Comparison of ENCODE assay signal across 15 cellular contexts in genomic region chr5:72151646-72152045, GRCh38. TPM values are rescaled to one million over a fixed set of nuclear protein-coding genes. Genes with fewer than 3 reads are reported as not detected.
A peak's percentile ranks its signal among the peaks of the same experiment; 100 is the strongest.
DNase-seq lines count a peak whose midpoint lies in the region; ATAC-seq and TF ChIP-seq lines count a peak whose summit lies in the region.
"Had no signal": no experiment of that assay in that cellular context is flagged by ENCODE, and none has a peak within 500 bp of the region (broad histone marks: within the 10 kb centered on the region; RNA-seq: fewer than 3 reads in every experiment).

No MANE protein-coding gene starts in this region.

- H3K36me3 Mint-ChIP-seq in neural crest cell (ENCODE audit: low read depth), result peaks cover 24% of the 10 kb centered on the region
- no peaks in the 10 kb centered on the region for H3K36me3 Mint-ChIP-seq in activated CD4-positive, alpha-beta T cell treated with anti-CD3 and anti-CD28 coated beads, Interleukin-2, amount 10 ng/mL, durations not matched to agents 24 days and 14 days (ENCODE audit: low read depth)
- H3K36me3 Mint-ChIP-seq: stimulated activated effector memory CD8-positive, alpha-beta T cell treated with anti-CD3 and anti-CD28 coated beads, Interleukin-12 subunit alpha, Interleukin-12 subunit beta, amount 100 ng/mL, for 72 hours had no signal

- H3K9me3 ChIP-seq in esophagus squamous epithelium, result no peaks in the 10 kb centered on the region
- H3K9me3 ChIP-seq in transverse colon, result no peaks in the 10 kb centered on the region
- H3K9me3 ChIP-seq: BLaER1 had no signal

- no peaks in the 10 kb centered on the region for H3K27me3 Mint-ChIP-seq in neural crest cell (ENCODE audit: low read depth)
- H3K27me3 Mint-ChIP-seq in activated CD4-positive, alpha-beta T cell treated with anti-CD3 and anti-CD28 coated beads, Interleukin-2, amount 10 ng/mL, durations not matched to agents 24 days and 14 days, result peaks cover 17% of the 10 kb centered on the region

- intact Hi-C loops in esophagus squamous epithelium (cut with DNase I), result no loop called here
- intact Hi-C loops in transverse colon (cut with DNase I; ENCODE audit: low total_unique reads), result no loop called here
- intact Hi-C loops in activated CD4-positive, alpha-beta T cell treated with anti-CD3 and anti-CD28 coated beads, Interleukin-2, amount 10 ng/mL, durations not matched to agents 24 days and 14 days (cut with micrococcal nuclease), result no loop called here

- H3K4me1 ChIP-seq in esophagus squamous epithelium, result peaks cover 4 to 66% (median 32%) of the 10 kb centered on the region in 3 donors
- peaks cover 0 to 18% (median 1%) of the 10 kb centered on the region in 4 donors for H3K4me1 ChIP-seq in transverse colon
- H3K4me1 ChIP-seq: BLaER1 had no signal

- no peaks in the 10 kb centered on the region for H3K27me3 ChIP-seq in esophagus squamous epithelium
- no peaks in the 10 kb centered on the region for H3K27me3 ChIP-seq in transverse colon
- H3K27me3 ChIP-seq: BLaER1, heart left ventricle had no signal

- TF ChIP-seq CTCF in esophagus squamous epithelium (IDR thresholded peaks at IDR 0.05) (no peak), neural crest cell (conservative IDR thresholded peaks at IDR 0.05) (no peak), transverse colon (IDR thresholded peaks at IDR 0.05) (no peak)

- H3K27ac ChIP-seq in esophagus squamous epithelium, result peak overlapping the region in 3 of 4 donors; percentile 60 to 81 (median 76)
- peak overlapping the region; percentile 14 to 62 (median 42) for H3K27ac ChIP-seq in transverse colon
- H3K27ac ChIP-seq: BLaER1 had no signal

- in situ Hi-C loops in transverse colon (cut with MboI; ENCODE audit: low pct_ligation_motif_present in 1 of 4, low pct_unique_long_range_greater_than_20kb in 1 of 4, low sequenced_read_pairs in 3 of 4), result no loop called here

- ATAC-seq in GM21526 (IDR thresholded peaks at IDR 0.05; ENCODE audit: low FRiP score, unreplicated experiment), result no peak
- ATAC-seq: activated CD8-positive, alpha-beta T cell treated with anti-CD3 and anti-CD28 coated beads, Interleukin-2, amount 10 ng/mL, durations not matched to agents 7 days and 5 days; stimulated activated effector memory CD8-positive, alpha-beta T cell treated with anti-CD3 and anti-CD28 coated beads, Interleukin-12 subunit alpha, Interleukin-12 subunit beta, amount 100 ng/mL, for 72 hours had no signal

- no peak overlapping the region for H3K4me3 ChIP-seq in esophagus squamous epithelium
- no peak overlapping the region for H3K4me3 ChIP-seq in transverse colon
- H3K4me3 ChIP-seq: BLaER1, GM23338, heart left ventricle had no signal

- no peaks in the 10 kb centered on the region for H3K9me3 Mint-ChIP-seq in neural crest cell
- H3K9me3 Mint-ChIP-seq in activated CD4-positive, alpha-beta T cell treated with anti-CD3 and anti-CD28 coated beads, Interleukin-2, amount 10 ng/mL, durations not matched to agents 24 days and 14 days, result no peaks in the 10 kb centered on the region
- H3K9me3 Mint-ChIP-seq: GM23338; stimulated activated effector memory CD8-positive, alpha-beta T cell treated with anti-CD3 and anti-CD28 coated beads, Interleukin-12 subunit alpha, Interleukin-12 subunit beta, amount 100 ng/mL, for 72 hours had no signal

- H3K36me3 ChIP-seq in esophagus squamous epithelium (no peaks in the 10 kb centered on the region), transverse colon (no peaks in the 10 kb centered on the region)

- H3K4me1 Mint-ChIP-seq in neural crest cell, result peaks cover 80% of the 10 kb centered on the region
- no peaks in the 10 kb centered on the region for H3K4me1 Mint-ChIP-seq in activated CD4-positive, alpha-beta T cell treated with anti-CD3 and anti-CD28 coated beads, Interleukin-2, amount 10 ng/mL, durations not matched to agents 24 days and 14 days
- H3K4me1 Mint-ChIP-seq: stimulated activated effector memory CD8-positive, alpha-beta T cell treated with anti-CD3 and anti-CD28 coated beads, Interleukin-12 subunit alpha, Interleukin-12 subunit beta, amount 100 ng/mL, for 72 hours had no signal

- 42 to 64% methylated on average over 1 of the region's 1 CpG for WGBS in esophagus squamous epithelium, 2 donors
- WGBS in transverse colon (ENCODE audit: low coverage in 1 of 2), 2 donors, result 52 to 63% methylated on average over 1 of the region's 1 CpG

- peak overlapping the region; percentile 1 for H3K27ac Mint-ChIP-seq in neural crest cell (ENCODE audit: unreplicated experiment)
- H3K27ac Mint-ChIP-seq in activated CD4-positive, alpha-beta T cell treated with anti-CD3 and anti-CD28 coated beads, Interleukin-2, amount 10 ng/mL, durations not matched to agents 24 days and 14 days, result no peak overlapping the region
- H3K27ac Mint-ChIP-seq: activated CD8-positive, alpha-beta T cell treated with anti-CD3 and anti-CD28 coated beads, Interleukin-2, amount 10 ng/mL, durations not matched to agents 7 days and 5 days; stimulated activated effector memory CD8-positive, alpha-beta T cell treated with anti-CD3 and anti-CD28 coated beads, Interleukin-12 subunit alpha, Interleukin-12 subunit beta, amount 100 ng/mL, for 72 hours had no signal

- TF ChIP-seq EP300 in transverse colon (IDR thresholded peaks at IDR 0.05; ENCODE audit: low read depth), result no peak

- no peak overlapping the region for H3K4me3 Mint-ChIP-seq in neural crest cell
- no peak overlapping the region for H3K4me3 Mint-ChIP-seq in activated CD4-positive, alpha-beta T cell treated with anti-CD3 and anti-CD28 coated beads, Interleukin-2, amount 10 ng/mL, durations not matched to agents 24 days and 14 days
- H3K4me3 Mint-ChIP-seq: activated CD8-positive, alpha-beta T cell treated with anti-CD3 and anti-CD28 coated beads, Interleukin-2, amount 10 ng/mL, durations not matched to agents 7 days and 5 days; GM23338; stimulated activated effector memory CD8-positive, alpha-beta T cell treated with anti-CD3 and anti-CD28 coated beads, Interleukin-12 subunit alpha, Interleukin-12 subunit beta, amount 100 ng/mL, for 72 hours had no signal

- no peak for TF ChIP-seq POLR2A in esophagus squamous epithelium (IDR thresholded peaks at IDR 0.05)
- no peak for TF ChIP-seq POLR2A in transverse colon (IDR thresholded peaks at IDR 0.05)

- DNase-seq in OCI-M1 (lab: John Stamatoyannopoulos, UW) (peak; percentile 29), esophagus squamous epithelium (lab: John Stamatoyannopoulos, UW) (no peak), neural crest cell (ENCODE audit: low read depth, low spot score) (no peak), transverse colon (no peak)
- no peak for DNase-seq in stimulated activated naive CD4-positive, alpha-beta T cell (lab: John Stamatoyannopoulos, UW)
- no peak for DNase-seq in activated CD4-positive, alpha-beta T cell treated with anti-CD3 and anti-CD28 coated beads, Interleukin-2, amount 10 ng/mL, durations not matched to agents 24 days and 14 days
- DNase-seq: activated CD8-positive, alpha-beta T cell treated with anti-CD3 and anti-CD28 coated beads, Interleukin-2, amount 10 ng/mL, durations not matched to agents 7 days and 5 days; DMS153; heart left ventricle; NCI-H1048; stimulated activated CD4-positive, alpha-beta T cell treated with anti-CD3 and anti-CD28 coated beads, Interleukin-4, amount 100 ng/mL, for 4 hours had no signal

RNA-seq across cellular contexts. Expression of gene MAP1B, which starts 44.4 kb away (rescaled TPM):
- total RNA-seq in esophagus squamous epithelium (100 to 1,000 TPM in 1 of 4 donors, 10 to 100 TPM in 2, 1 to 10 TPM in 1; 8.2 to 180 (median 29.6) TPM), neural crest cell (256 and 266 TPM in 2 replicates), transverse colon (10 to 100 TPM; 38.9 to 57.5 (median 44.4) TPM)
- total RNA-seq in activated CD4-positive, alpha-beta T cell treated with anti-CD3 and anti-CD28 coated beads, Interleukin-2, amount 10 ng/mL, durations not matched to agents 24 days and 14 days, result 0.02 and 0.09 TPM in 2 replicates
